ENCODE assay signal across 26 cellular contexts in the genomic region with DNA sequence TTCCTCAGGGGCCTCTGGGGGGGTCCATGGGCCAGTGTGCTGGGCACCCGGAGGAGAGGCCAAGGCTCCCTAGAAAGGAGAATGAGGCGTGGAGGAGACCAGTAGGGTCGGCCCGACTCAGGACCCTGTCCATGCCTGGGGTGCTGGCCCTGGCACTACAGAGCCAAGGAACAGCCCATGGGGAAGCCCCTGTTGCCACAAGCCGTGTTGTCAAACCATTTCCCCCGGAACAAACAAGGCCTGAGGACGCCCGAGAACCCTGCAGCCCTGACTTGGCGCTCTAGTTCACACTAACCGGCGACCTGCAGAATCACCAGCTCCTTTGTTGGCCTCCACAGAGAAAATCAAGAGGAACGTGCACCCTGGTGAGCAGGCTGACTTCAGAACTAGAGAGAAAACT. TPM values are rescaled to one million over a fixed set of nuclear protein-coding genes. Genes with fewer than 3 reads are reported as not detected.
A peak's percentile ranks its signal among the peaks of the same experiment; 100 is the strongest.
DNase-seq lines count a peak whose midpoint lies in the region; ATAC-seq lines count a peak whose summit lies in the region.
"Had no signal": no experiment of that assay in that cellular context is flagged by ENCODE, and none has a peak within 500 bp of the region (broad histone marks: within the 10 kb centered on the region; RNA-seq: fewer than 3 reads in every experiment).

No MANE protein-coding gene starts in this region.

- peaks cover 55% of the 10 kb centered on the region for H3K27me3 Mint-ChIP-seq in stimulated activated naive CD8-positive, alpha-beta T cell treated with anti-CD3 and anti-CD28 coated beads, Interleukin-15, amount 100 ng/mL, for 72 hours
- H3K27me3 Mint-ChIP-seq in T-helper 17 cell: peaks cover 36% of the 10 kb centered on the region
- peaks cover 15 to 46% (median 19%) of the 10 kb centered on the region in 3 donors for H3K27me3 Mint-ChIP-seq in naive B cell

- DNase-seq in stimulated activated naive CD8-positive, alpha-beta T cell treated with anti-CD3 and anti-CD28 coated beads, Interleukin-15, amount 100 ng/mL, for 72 hours: no peak
- no peak for DNase-seq in stimulated activated naive CD8-positive, alpha-beta T cell treated with anti-CD3 and anti-CD28 coated beads, Interleukin-15, Interleukin-2, amounts not matched to agents 100 U/mL and 50 U/mL, for 24 hours
- DNase-seq in T-helper 17 cell (no peak), naive B cell (peak; percentile 43), SW480 (ENCODE audit: low spot score) (no peak), posterior vena cava (ENCODE audit: low spot score) (no peak)
- no peak for DNase-seq in stimulated activated naive CD4-positive, alpha-beta T cell (lab: John Stamatoyannopoulos, UW)
- DNase-seq: activated naive CD8-positive, alpha-beta T cell treated with anti-CD3 and anti-CD28 coated beads, Interleukin-2, amount 50 U/mL, for 24 hours; CD4-positive, alpha-beta T cell; effector memory CD4-positive, alpha-beta T cell; gastrocnemius medialis; H7; hippocampal formation; KG1; MV-4-11; NCI-H187; Right ventricle myocardium superior; stimulated activated CD4-positive, alpha-beta T cell treated with anti-CD3 and anti-CD28 coated beads, Interleukin-4, amount 100 ng/mL, for 1 hour; SW 1271; upper lobe of left lung had no signal

- peaks cover 34% of the 10 kb centered on the region for H3K4me1 Mint-ChIP-seq in stimulated activated naive CD8-positive, alpha-beta T cell treated with anti-CD3 and anti-CD28 coated beads, Interleukin-15, amount 100 ng/mL, for 72 hours
- H3K4me1 Mint-ChIP-seq in T-helper 17 cell: peaks cover 10% of the 10 kb centered on the region
- peaks cover 36 to 37% (median 37%) of the 10 kb centered on the region in 3 donors for H3K4me1 Mint-ChIP-seq in naive B cell

- peaks cover 0 to 14% of the 10 kb centered on the region in 2 donors for H3K9me3 Mint-ChIP-seq in stimulated activated naive CD8-positive, alpha-beta T cell treated with anti-CD3 and anti-CD28 coated beads, Interleukin-15, amount 100 ng/mL, for 72 hours
- H3K9me3 Mint-ChIP-seq in naive B cell: peaks cover 0 to 11% (median 7%) of the 10 kb centered on the region in 7 donors
- H3K9me3 Mint-ChIP-seq: activated naive CD8-positive, alpha-beta T cell treated with anti-CD3 and anti-CD28 coated beads, Interleukin-2, amount 50 U/mL, for 24 hours; activated T-helper 2 cell treated with anti-CD3 and anti-CD28 coated beads, Interferon-gamma antibody, Interleukin-2, Interleukin-4, amounts not matched to agents 10 μg/mL and 5 μg/mL and 100 μg/mL, durations not matched to agents 14 hours and 24 hours and 36 hours; CD4-positive, alpha-beta T cell had no signal

- H3K27ac Mint-ChIP-seq in stimulated activated naive CD8-positive, alpha-beta T cell treated with anti-CD3 and anti-CD28 coated beads, Interleukin-15, amount 100 ng/mL, for 72 hours: no peak overlapping the region
- H3K27ac Mint-ChIP-seq in T-helper 17 cell: no peak overlapping the region
- H3K27ac Mint-ChIP-seq in naive B cell: peak overlapping the region in 4 of 6 donors; percentile 37 to 92 (median 61)
- H3K27ac Mint-ChIP-seq: activated naive CD8-positive, alpha-beta T cell treated with anti-CD3 and anti-CD28 coated beads, Interleukin-2, amount 50 U/mL, for 24 hours; activated T-helper 2 cell treated with anti-CD3 and anti-CD28 coated beads, Interferon-gamma antibody, Interleukin-2, Interleukin-4, amounts not matched to agents 10 μg/mL and 5 μg/mL and 100 μg/mL, durations not matched to agents 14 hours and 24 hours and 36 hours; CD4-positive, alpha-beta T cell had no signal

- H3K9me3 ChIP-seq in T-helper 17 cell (ENCODE audit: control insufficient read depth, low read length, poor library complexity, severe bottlenecking): no peaks in the 10 kb centered on the region
- H3K9me3 ChIP-seq: gastrocnemius medialis had no signal

- intact Hi-C loops in posterior vena cava (cut with DNase I): no loop called here

- peaks cover 4% of the 10 kb centered on the region for H3K36me3 Mint-ChIP-seq in T-helper 17 cell (ENCODE audit: low read depth)
- peaks cover 0 to 10% of the 10 kb centered on the region in 2 donors for H3K36me3 Mint-ChIP-seq in naive B cell

- H3K4me3 Mint-ChIP-seq in stimulated activated naive CD8-positive, alpha-beta T cell treated with anti-CD3 and anti-CD28 coated beads, Interleukin-15, amount 100 ng/mL, for 72 hours: no peak overlapping the region
- H3K4me3 Mint-ChIP-seq in T-helper 17 cell (no peak overlapping the region), naive B cell (peak overlapping the region; percentile 46 to 82 (median 72))
- H3K4me3 Mint-ChIP-seq: activated naive CD8-positive, alpha-beta T cell treated with anti-CD3 and anti-CD28 coated beads, Interleukin-2, amount 50 U/mL, for 24 hours; CD4-positive, alpha-beta T cell had no signal

- ATAC-seq in stimulated activated naive CD8-positive, alpha-beta T cell treated with anti-CD3 and anti-CD28 coated beads, Interleukin-15, amount 100 ng/mL, for 72 hours: peak; percentile 31
- no peak for ATAC-seq in stimulated activated naive CD8-positive, alpha-beta T cell treated with anti-CD3 and anti-CD28 coated beads, Interleukin-15, Interleukin-2, amounts not matched to agents 100 U/mL and 50 U/mL, for 24 hours
- peak; percentile 51 for ATAC-seq in T-helper 17 cell
- peak; percentile 44 to 50 for ATAC-seq in naive B cell (ENCODE audit: low read depth in 2 of 2)
- ATAC-seq in HG03439 (IDR thresholded peaks at IDR 0.05; ENCODE audit: unreplicated experiment): no peak
- ATAC-seq: activated naive CD8-positive, alpha-beta T cell treated with anti-CD3 and anti-CD28 coated beads, Interleukin-2, amount 50 U/mL, for 24 hours; gastrocnemius medialis had no signal

RNA-seq across cellular contexts. Expression of a gene that starts 41.6 kb away (rescaled TPM):
- total RNA-seq in T-helper 17 cell (10 to 100 TPM; 36.6 to 88.0 TPM), posterior vena cava (10 to 100 TPM; 23.8 to 34.6 TPM)
- polyA plus RNA-seq in naive B cell (ENCODE audit: low read depth in 6 of 6): 10 to 100 TPM in 1 of 6 donors, 1 to 10 TPM in 5; 1.9 to 15.6 (median 5.8) TPM

RNA-seq across cellular contexts. Expression of a gene that starts 48.0 kb away (rescaled TPM):
- not detected for total RNA-seq in T-helper 17 cell
- not detected for polyA plus RNA-seq in naive B cell (ENCODE audit: low read depth in 6 of 6)
- total RNA-seq in posterior vena cava: under 1 TPM in 1 of 2 donors, not detected in 1; 0.09 TPM
- total RNA-seq: activated T-helper 2 cell treated with anti-CD3 and anti-CD28 coated beads, Interferon-gamma antibody, Interleukin-2, Interleukin-4, amounts not matched to agents 10 μg/mL and 5 μg/mL and 100 μg/mL, durations not matched to agents 14 hours and 24 hours and 36 hours; CD4-positive, alpha-beta T cell; esophagus muscularis mucosa; mononuclear cell; renal cortical epithelial cell; Right ventricle myocardium superior had no signal
- polyA plus RNA-seq: AG04450 had no signal

Comparison
In these comparisons a context has a peak if more than half of its experiments do, and no peak if none do; other contexts are left out.
1. ATAC-seq: peak in stimulated activated naive CD8-positive, alpha-beta T cell treated with anti-CD3 and anti-CD28 coated beads, Interleukin-15, amount 100 ng/mL, for 72 hours (single experiment), T-helper 17 cell (single experiment) and naive B cell (2 of 2); none in stimulated activated naive CD8-positive, alpha-beta T cell treated with anti-CD3 and anti-CD28 coated beads, Interleukin-15, Interleukin-2, amounts not matched to agents 100 U/mL and 50 U/mL, for 24 hours (single experiment) and HG03439 (single experiment).
2. H3K27ac Mint-ChIP-seq: peak in naive B cell (4 of 6); none in stimulated activated naive CD8-positive, alpha-beta T cell treated with anti-CD3 and anti-CD28 coated beads, Interleukin-15, amount 100 ng/mL, for 72 hours (0 of 2) and T-helper 17 cell (single experiment).
3. H3K4me3 Mint-ChIP-seq: peak in naive B cell (8 of 8); none in stimulated activated naive CD8-positive, alpha-beta T cell treated with anti-CD3 and anti-CD28 coated beads, Interleukin-15, amount 100 ng/mL, for 72 hours (0 of 2) and T-helper 17 cell (single experiment).